In genomic region chr15:90002428-90002844, GRCh38 we compare ENCODE assay signal across 8 cellular contexts.
DNase-seq lines count a peak whose midpoint lies in the region; ATAC-seq and TF ChIP-seq lines count a peak whose summit lies in the region.

No MANE protein-coding gene starts in this region.

- DNase-seq in GM06990 (ENCODE audit: extremely low read depth, insufficient read length), result peak; percentile 66
- DNase-seq in RWPE1 (ENCODE audit: low spot score), result peak; percentile 57
- DNase-seq in brain microvascular endothelial cell, result no peak
- DNase-seq in iris pigment epithelial cell (ENCODE audit: low read depth), result peak; percentile 48
- DNase-seq in stimulated activated CD4-positive, alpha-beta T cell treated with anti-CD3 and anti-CD28 coated beads, Interleukin-2, amount 100 ng/mL, for 24 hours, result peak; percentile 44 to 62
- DNase-seq in NCI-H2196 treated with DMSO at 0.1 percent for 48 hours (lab: John Stamatoyannopoulos, UW; ENCODE audit: unreplicated experiment), result no peak

- CTCF ChIA-PET in RWPE1 (lab: Yijun Ruan, JAX), result interaction anchor here (0.7 kb wide), 1 partner anchor 30 kb away, joined by 3 read pairs; no protein-coding TSS in a partner anchor

- H3K4me3 ChIP-seq in GM06990 (replicated peaks; ENCODE audit: low read depth, low read length), result peak overlapping the region; percentile 79
- H3K4me3 ChIP-seq in brain microvascular endothelial cell (ENCODE audit: low read depth, low read length), result peak overlapping the region; percentile 68

- TF ChIP-seq CTCF in GM06990 (IDR thresholded peaks at IDR 0.05; ENCODE audit: insufficient read depth, low read length, poor library complexity, severe bottlenecking) (no peak), RWPE1 (conservative IDR thresholded peaks at IDR 0.05; ENCODE audit: low read depth) (no peak), brain microvascular endothelial cell (IDR thresholded peaks at IDR 0.05; ENCODE audit: low read depth, low read length, missing control alignments) (no peak)

- ATAC-seq in HG02610 (IDR thresholded peaks at IDR 0.05; ENCODE audit: unreplicated experiment) (peak; percentile 29), GM19397 (IDR thresholded peaks at IDR 0.05; ENCODE audit: unreplicated experiment) (no peak)

- POLR2A ChIA-PET in RWPE1 (lab: Yijun Ruan, JAX; ENCODE audit: low non-redundant PET), result no interaction called here

- H3K27ac ChIP-seq in RWPE1 (peak overlapping the region; percentile 97), brain microvascular endothelial cell (no peak overlapping the region)

- H3K27me3 ChIP-seq in GM06990 (replicated peaks; ENCODE audit: control insufficient read depth, insufficient read depth, low read length) (no peaks in the 10 kb centered on the region), brain microvascular endothelial cell (replicated peaks) (no peaks in the 10 kb centered on the region)

- in situ Hi-C loops in brain microvascular endothelial cell (cut with HindIII; ENCODE audit: low pct_ligation_motif_present, low sequenced_read_pairs), result no loop called here

- no peaks in the 10 kb centered on the region; the same call in 1 of the 2 replicates for H3K36me3 ChIP-seq in GM06990 (ENCODE audit: control insufficient read depth, insufficient read depth, low read length)
- no peaks in the 10 kb centered on the region for H3K36me3 ChIP-seq in brain microvascular endothelial cell (replicated peaks)

Comparison
In these comparisons a context has a peak if more than half of its experiments do, and no peak if none do; other contexts are left out.
1. DNase-seq: peak in GM06990 (single experiment), RWPE1 (single experiment), iris pigment epithelial cell (single experiment) and stimulated activated CD4-positive, alpha-beta T cell treated with anti-CD3 and anti-CD28 coated beads, Interleukin-2, amount 100 ng/mL, for 24 hours (2 of 2); none in brain microvascular endothelial cell (single experiment) and NCI-H2196 treated with DMSO at 0.1 percent for 48 hours (single experiment).